1 cellular context compared by ENCODE assay signal in genomic region chr6:47376930-47377329, GRCh38.
TF ChIP-seq lines count a peak whose summit lies in the region.

No MANE protein-coding gene starts in this region.

TF ChIP-seq in HepG2, 621 proteins besides CTCF, POLR2A, EP300 and RAD21 (continued from another document):
- TF ChIP-seq ZXDC (CRISPR knock-in tag; IDR thresholded peaks at IDR 0.05) = no peak
- no peak for TF ChIP-seq GTF2F1 (IDR thresholded peaks at IDR 0.05; ENCODE audit: low read length)
- TF ChIP-seq HOXA5 (CRISPR knock-in tag; IDR thresholded peaks at IDR 0.05) = no peak
- no peak for TF ChIP-seq MEIS2 (CRISPR knock-in tag; IDR thresholded peaks at IDR 0.05)
- no peak for TF ChIP-seq ARNT (IDR thresholded peaks at IDR 0.05)
